In genomic region chr2:15942711-15943345, GRCh38 we compare ENCODE assay signal across 9 cellular contexts. TPM values are rescaled to one million over a fixed set of nuclear protein-coding genes. Genes with fewer than 3 reads are reported as not detected.
A peak's percentile ranks its signal among the peaks of the same experiment; 100 is the strongest.
DNase-seq lines count a peak whose midpoint lies in the region; ATAC-seq lines count a peak whose summit lies in the region.
"Had no signal": no experiment of that assay in that cellular context is flagged by ENCODE, and none has a peak within 500 bp of the region (broad histone marks: within the 10 kb centered on the region; RNA-seq: fewer than 3 reads in every experiment).

No MANE protein-coding gene starts in this region.

- CTCF ChIA-PET in CD8-positive, alpha-beta memory T cell (lab: Charles Lee) = no interaction called here

- peaks cover 40 to 43% of the 10 kb centered on the region in 2 donors for H3K27me3 Mint-ChIP-seq in CD8-positive, alpha-beta memory T cell

- H3K4me1 ChIP-seq in CD8-positive, alpha-beta memory T cell (ENCODE audit: insufficient read depth, low read length) = peaks cover 18% of the 10 kb centered on the region
- peaks cover 6% of the 10 kb centered on the region for H3K4me1 ChIP-seq in NT2/D1 (ENCODE audit: insufficient read depth, insufficient read length)

- peaks cover 4 to 24% (median 8%) of the 10 kb centered on the region in 3 donors for H3K4me1 Mint-ChIP-seq in CD8-positive, alpha-beta memory T cell

- peak overlapping the region; percentile 96 for H3K9ac ChIP-seq in NT2/D1 (ENCODE audit: insufficient read length, low read depth)

- H3K27ac ChIP-seq in CD8-positive, alpha-beta memory T cell (ENCODE audit: low read depth, low read length) = no peak overlapping the region

- H3K4me3 ChIP-seq in CD8-positive, alpha-beta memory T cell (ENCODE audit: low read length) = no peak overlapping the region
- H3K4me3 ChIP-seq in NT2/D1 (ENCODE audit: insufficient read length, low read depth) (peak overlapping the region; percentile 90), iPS-11a (ENCODE audit: low read depth, low read length) (peak overlapping the region; percentile 88), skeletal muscle cell (ENCODE audit: low read depth, low read length) (peak overlapping the region; percentile 2)

- DNase-seq in CD8-positive, alpha-beta memory T cell = peak in 1 of 5 donors; percentile 8
- no peak for DNase-seq in NT2/D1 (ENCODE audit: low read depth, low spot score)
- DNase-seq in skeletal muscle cell (ENCODE audit: low read depth) = no peak
- no peak for DNase-seq in NCI-H2081 treated with DMSO at 0.1 percent for 48 hours (lab: John Stamatoyannopoulos, UW)
- DNase-seq in MV-4-11 (lab: John Stamatoyannopoulos, UW) = no peak
- no peak for DNase-seq in NCI-H2171 treated with DMSO at 0.1 percent for 48 hours (lab: John Stamatoyannopoulos, UW)

- peaks cover 17% of the 10 kb centered on the region for H3K27me3 ChIP-seq in CD8-positive, alpha-beta memory T cell (ENCODE audit: insufficient read depth, low read length, poor library complexity, severe bottlenecking)
- H3K27me3 ChIP-seq in NT2/D1 (ENCODE audit: insufficient read depth, insufficient read length) = no peaks in the 10 kb centered on the region

- H3K9me3 Mint-ChIP-seq in CD8-positive, alpha-beta memory T cell = peaks cover 0 to 6% (median 1%) of the 10 kb centered on the region in 5 donors
- H3K9me3 Mint-ChIP-seq: IgD-negative memory B cell had no signal

- no peak overlapping the region for H3K27ac Mint-ChIP-seq in CD8-positive, alpha-beta memory T cell
- H3K27ac Mint-ChIP-seq: IgD-negative memory B cell had no signal

- H3K9me3 ChIP-seq in CD8-positive, alpha-beta memory T cell (ENCODE audit: low read length) = no peaks in the 10 kb centered on the region
- H3K9me3 ChIP-seq in NT2/D1 (ENCODE audit: insufficient read depth, low read length) = no peaks in the 10 kb centered on the region

- ATAC-seq in GM19324 (IDR thresholded peaks at IDR 0.05; ENCODE audit: low FRiP score, unreplicated experiment) = no peak

- H3K36me3 Mint-ChIP-seq in CD8-positive, alpha-beta memory T cell = no peaks in the 10 kb centered on the region
- H3K36me3 Mint-ChIP-seq: IgD-negative memory B cell had no signal

- H3K4me3 Mint-ChIP-seq in CD8-positive, alpha-beta memory T cell = peak overlapping the region in 4 of 7 donors; percentile 14 to 72 (median 52)

- H3K36me3 ChIP-seq in CD8-positive, alpha-beta memory T cell (ENCODE audit: insufficient read depth, low read length) = no peaks in the 10 kb centered on the region
- H3K36me3 ChIP-seq in NT2/D1 (ENCODE audit: insufficient read depth, insufficient read length, low read length) = peaks cover 50% of the 10 kb centered on the region

- POLR2A ChIA-PET in CD8-positive, alpha-beta memory T cell (lab: Charles Lee) = no interaction called here

RNA-seq across cellular contexts. Expression of gene MYCN, which starts 2.5 kb away (rescaled TPM):
- not detected for total RNA-seq in CD8-positive, alpha-beta memory T cell
- not detected for polyA plus RNA-seq in CD8-positive, alpha-beta memory T cell
- polyA plus RNA-seq: IgD-negative memory B cell had no signal
